ENCODE assay signal across 8 cellular contexts in genomic region chr1:23867953-23868847, GRCh38. TPM values are rescaled to one million over a fixed set of nuclear protein-coding genes. Genes with fewer than 3 reads are reported as not detected.
DNase-seq lines count a peak whose midpoint lies in the region; ATAC-seq, FAIRE-seq and TF ChIP-seq lines count a peak whose summit lies in the region.

TSS of gene FUCA1 (minus strand) at chr1:23868290. CDS start at chr1:23868286, 4 bp downstream.

- no peak; the same call in none of the 2 replicates for TF ChIP-seq POLR2A in GM12891 (IDR thresholded peaks at IDR 0.05; ENCODE audit: low read depth, low read length)
- TF ChIP-seq POLR2A in uterus (IDR thresholded peaks at IDR 0.05), result peak; percentile 59 to 78

- peaks cover 0 to 1% of the 10 kb centered on the region in 2 donors for H3K36me3 ChIP-seq in uterus

- peak; percentile 90 to 98 (median 96) for TF ChIP-seq CTCF in uterus (IDR thresholded peaks at IDR 0.05)

- no peaks in the 10 kb centered on the region for H3K9me3 ChIP-seq in right cardiac atrium (ENCODE audit: control insufficient read depth, low read length)
- no peaks in the 10 kb centered on the region for H3K9me3 ChIP-seq in uterus

- no peaks in the 10 kb centered on the region for H3K36me3 Mint-ChIP-seq in T-helper 1 cell treated with Interleukin-12 subunit alpha and Interleukin-12 subunit beta and Interleukin-4 antibody, amounts not matched to agents 30 μg/mL and 1 μg/mL, for 36 hours (ENCODE audit: low read depth)

- H3K27me3 ChIP-seq in right cardiac atrium (ENCODE audit: control insufficient read depth, insufficient read depth), result no peaks in the 10 kb centered on the region
- H3K27me3 ChIP-seq in uterus, result no peaks in the 10 kb centered on the region

- H3K27ac Mint-ChIP-seq in T-helper 1 cell treated with Interleukin-12 subunit alpha and Interleukin-12 subunit beta and Interleukin-4 antibody, amounts not matched to agents 30 μg/mL and 1 μg/mL, for 36 hours, result peak within 1 kb of the TSS; percentile 61

- no peaks in the 10 kb centered on the region for H3K9me3 Mint-ChIP-seq in T-helper 1 cell treated with Interleukin-12 subunit alpha and Interleukin-12 subunit beta and Interleukin-4 antibody, amounts not matched to agents 30 μg/mL and 1 μg/mL, for 36 hours

- intact Hi-C loops in right cardiac atrium (cut with DNase I) (loop anchor here in 1 of 4 donors (5.0 to 10.0 kb wide), 2 partner anchors 41 to 63 kb away; partner anchors contain the start of genes GALE and HMGCL), uterus (cut with DNase I; ENCODE audit: low total_unique reads) (no loop called here)

- 2% methylated on average over 81 of the region's 81 CpGs for WGBS in right cardiac atrium

- peaks cover 14% of the 10 kb centered on the region for H3K27me3 Mint-ChIP-seq in T-helper 1 cell treated with Interleukin-12 subunit alpha and Interleukin-12 subunit beta and Interleukin-4 antibody, amounts not matched to agents 30 μg/mL and 1 μg/mL, for 36 hours (ENCODE audit: low read depth)

- H3K27ac ChIP-seq in angular gyrus (ENCODE audit: low read depth, low read length) (peak within 1 kb of the TSS; percentile 44), right cardiac atrium (ENCODE audit: low read length) (peak within 1 kb of the TSS; percentile 46), uterus (peak within 1 kb of the TSS; percentile 78 to 83)

- H3K4me3 ChIP-seq in right cardiac atrium (ENCODE audit: low read length) (peak within 1 kb of the TSS; percentile 61), uterus (peak within 1 kb of the TSS; percentile 67 to 87)

- DNase-seq in GM12891 (ENCODE audit: insufficient read length, low spot score), result peak; percentile 96
- DNase-seq in NCI-H1436 treated with DMSO at 0.1 percent for 48 hours (lab: John Stamatoyannopoulos, UW), result peak; percentile 83
- peak; percentile 91 to 97 (median 97) for DNase-seq in right cardiac atrium
- DNase-seq in pulmonary artery endothelial cell (ENCODE audit: low read depth, low spot score), result peak; percentile 48
- DNase-seq in uterus, result peak; percentile 93 to 94

- FAIRE-seq in GM12891 (lab: Jason Lieb, UNC), result peak; percentile 97

- H3K4me3 Mint-ChIP-seq in T-helper 1 cell treated with Interleukin-12 subunit alpha and Interleukin-12 subunit beta and Interleukin-4 antibody, amounts not matched to agents 30 μg/mL and 1 μg/mL, for 36 hours, result peak within 1 kb of the TSS; percentile 86

- H3K4me1 Mint-ChIP-seq in T-helper 1 cell treated with Interleukin-12 subunit alpha and Interleukin-12 subunit beta and Interleukin-4 antibody, amounts not matched to agents 30 μg/mL and 1 μg/mL, for 36 hours (ENCODE audit: low read depth), result peaks cover 15% of the 10 kb centered on the region

- H3K4me1 ChIP-seq in right cardiac atrium (ENCODE audit: control insufficient read depth, insufficient read depth, low read length) (peaks cover 2% of the 10 kb centered on the region), uterus (peaks cover 0 to 5% of the 10 kb centered on the region in 2 donors)

- ATAC-seq in HG02840 (IDR thresholded peaks at IDR 0.05; ENCODE audit: low FRiP score, unreplicated experiment) (peak; percentile 86), right cardiac atrium (peak; percentile 98 to 99)

TF ChIP-seq in GM12891, 5 proteins besides CTCF, POLR2A, EP300 and RAD21:
- TF ChIP-seq SPI1 (IDR thresholded peaks at IDR 0.05; ENCODE audit: low read depth, low read length) (peak; percentile 34; the same call in 1 of the 2 replicates), PAX5 (IDR thresholded peaks at IDR 0.05; ENCODE audit: insufficient read depth, low read length, severe bottlenecking) (no peak), POU2F2 (IDR thresholded peaks at IDR 0.05; ENCODE audit: low read depth, low read length) (no peak), TAF1 (IDR thresholded peaks at IDR 0.05; ENCODE audit: low read depth, low read length) (peak; percentile 68), POLR2AphosphoS5 (IDR thresholded peaks at IDR 0.05; ENCODE audit: low read depth, low read length) (peak; percentile 59)

RNA-seq across cellular contexts. Expression of gene FUCA1, which starts in this region (rescaled TPM):
- 36.4 TPM for polyA plus RNA-seq in GM12891 (2012; ENCODE audit: low read depth, missing spikeins)
- 10 to 100 TPM; 16.8 to 22.1 (median 19.4) TPM for total RNA-seq in right cardiac atrium
- 15.5 TPM for polyA plus RNA-seq in right cardiac atrium
- 8.6 and 11.9 TPM in 2 replicates for total RNA-seq in pulmonary artery endothelial cell
- 10 to 100 TPM in 3 of 4 donors, 1 to 10 TPM in 1; 1.8 to 50.0 (median 23.0) TPM for total RNA-seq in uterus

Comparison
In these comparisons a context has a peak if more than half of its experiments do, and no peak if none do; other contexts are left out.
1. Peak in every context shown above with its lines: DNase-seq, ATAC-seq, H3K4me3 ChIP-seq and H3K27ac ChIP-seq.